18 cellular contexts compared by ENCODE assay signal in the genomic region with DNA sequence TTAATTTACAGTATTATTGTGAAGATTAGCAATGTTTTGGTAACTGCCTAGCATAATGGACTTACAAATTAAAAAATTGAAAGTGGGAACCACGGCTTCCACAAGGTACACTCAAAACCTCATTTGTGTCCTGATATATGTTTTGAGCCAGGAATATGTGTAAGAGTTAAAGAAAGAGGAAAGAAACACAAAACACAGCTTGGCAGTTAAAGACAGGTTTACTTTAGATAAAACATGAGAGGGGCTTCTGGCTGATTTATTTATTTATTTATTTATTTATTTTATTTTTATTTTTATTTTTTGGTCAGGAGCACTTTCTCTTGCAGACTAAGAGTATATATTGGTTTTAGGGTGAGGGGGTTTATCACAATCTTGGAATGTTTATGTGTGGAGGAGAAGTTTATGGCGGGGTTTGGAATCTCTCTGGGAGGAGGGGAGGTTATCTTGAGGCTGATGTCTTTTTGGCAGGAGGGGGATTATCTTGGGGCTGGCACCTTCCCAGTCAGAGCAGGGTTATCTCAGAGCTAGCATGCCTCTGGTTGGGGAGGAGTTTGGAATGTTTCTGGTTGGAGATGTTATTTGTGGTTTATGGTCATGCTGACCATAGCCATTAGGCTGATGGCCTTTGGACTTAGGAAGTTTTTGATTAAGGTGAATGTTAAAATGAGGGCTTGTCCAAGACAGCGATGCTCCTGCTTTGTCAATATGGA.
A peak's percentile ranks its signal among the peaks of the same experiment; 100 is the strongest.
DNase-seq lines count a peak whose midpoint lies in the region; ATAC-seq and TF ChIP-seq lines count a peak whose summit lies in the region.
"Had no signal": no experiment of that assay in that cellular context is flagged by ENCODE, and none has a peak within 500 bp of the region (broad histone marks: within the 10 kb centered on the region; RNA-seq: fewer than 3 reads in every experiment).

No MANE protein-coding gene starts in this region.

- H3K4me1 ChIP-seq in colonic mucosa = no peaks in the 10 kb centered on the region
- H3K4me1 ChIP-seq: SJSA1 had no signal

- H3K4me3 Mint-ChIP-seq in activated T-cell treated with anti-CD3 and anti-CD28 coated beads, Interleukin-2, amount 50 U/mL, for 72 hours = peak overlapping the region in 1 of 2 donors; percentile 4

- H3K4me1 Mint-ChIP-seq in activated T-cell treated with anti-CD3 and anti-CD28 coated beads, Interleukin-2, amount 50 U/mL, for 72 hours (ENCODE audit: low read depth) = no peaks in the 10 kb centered on the region

- H3K9me3 ChIP-seq in colonic mucosa = no peaks in the 10 kb centered on the region
- H3K9me3 ChIP-seq: SJSA1 had no signal

- peak overlapping the region; percentile 11 for H3K27ac Mint-ChIP-seq in activated T-cell treated with anti-CD3 and anti-CD28 coated beads, Interleukin-2, amount 50 U/mL, for 72 hours

- no peaks in the 10 kb centered on the region for H3K36me3 Mint-ChIP-seq in activated T-cell treated with anti-CD3 and anti-CD28 coated beads, Interleukin-2, amount 50 U/mL, for 72 hours (ENCODE audit: insufficient read depth in 2 of 2)

- DNase-seq in activated T-cell treated with anti-CD3 and anti-CD28 coated beads, Interleukin-2, amount 50 U/mL, for 72 hours = no peak
- DNase-seq in activated T-cell treated with anti-CD3 and anti-CD28 coated beads for 4 hours (no peak), HT-29 (ENCODE audit: low spot score) (peak; percentile 21), colonic mucosa (no peak), myocyte (ENCODE audit: low read depth) (peak; percentile 47), substantia nigra (lab: John Stamatoyannopoulos, UW) (no peak)
- DNase-seq: DMS153, H7, NCI-H1092, NCI-H1436, NCI-H187, NCI-H446 treated with DMSO at 0.1 percent for 48 hours, NCI-H526 treated with DMSO at 0.1 percent for 48 hours, Right ventricle myocardium superior, RPMI8226 had no signal

- no peak for ATAC-seq in activated T-cell treated with anti-CD3 and anti-CD28 coated beads, Interleukin-2, amount 50 U/mL, for 72 hours (replicated peaks in 1 of 2)
- ATAC-seq in HG02798 (IDR thresholded peaks at IDR 0.05; ENCODE audit: poor library complexity, unreplicated experiment) (no peak), HG03025 (IDR thresholded peaks at IDR 0.05; ENCODE audit: low FRiP score, unreplicated experiment) (no peak)

- H3K27me3 Mint-ChIP-seq in activated T-cell treated with anti-CD3 and anti-CD28 coated beads, Interleukin-2, amount 50 U/mL, for 72 hours (ENCODE audit: low read depth) = no peaks in the 10 kb centered on the region

- no peaks in the 10 kb centered on the region for H3K9me3 Mint-ChIP-seq in activated T-cell treated with anti-CD3 and anti-CD28 coated beads, Interleukin-2, amount 50 U/mL, for 72 hours

- H3K36me3 ChIP-seq in colonic mucosa = no peaks in the 10 kb centered on the region
- H3K36me3 ChIP-seq: SJSA1 had no signal

- peak overlapping the region; percentile 12 for H3K27ac ChIP-seq in colonic mucosa
- H3K27ac ChIP-seq in substantia nigra (ENCODE audit: low read depth, low read length, poor library complexity, severe bottlenecking) = no peak overlapping the region
- H3K27ac ChIP-seq: SJSA1 had no signal

- H3K4me3 ChIP-seq in colonic mucosa = no peak overlapping the region
- H3K4me3 ChIP-seq: SJSA1 had no signal

- no peak for TF ChIP-seq CTCF in colonic mucosa (IDR thresholded peaks at IDR 0.05)

- H3K9ac ChIP-seq in colonic mucosa (ENCODE audit: low read depth in 2 of 2, low read length in 2 of 2) = no peak overlapping the region

- no peaks in the 10 kb centered on the region for H3K27me3 ChIP-seq in colonic mucosa
- H3K27me3 ChIP-seq: SJSA1 had no signal

- intact Hi-C loops in colonic mucosa (cut with DNase I) = no loop called here

Comparison
In these comparisons a context has a peak if more than half of its experiments do, and no peak if none do; other contexts are left out.
1. DNase-seq: peak in HT-29 (single experiment) and myocyte (single experiment); none in activated T-cell treated with anti-CD3 and anti-CD28 coated beads, Interleukin-2, amount 50 U/mL, for 72 hours (0 of 2), activated T-cell treated with anti-CD3 and anti-CD28 coated beads for 4 hours (single experiment), colonic mucosa (single experiment) and substantia nigra (0 of 49).